14 cellular contexts compared by ENCODE assay signal in genomic region chr2:41741951-41742563, GRCh38.
DNase-seq lines count a peak whose midpoint lies in the region; ATAC-seq, FAIRE-seq and TF ChIP-seq lines count a peak whose summit lies in the region.
"Had no signal": no experiment of that assay in that cellular context is flagged by ENCODE, and none has a peak within 500 bp of the region (broad histone marks: within the 10 kb centered on the region; RNA-seq: fewer than 3 reads in every experiment).

No MANE protein-coding gene starts in this region.

- POLR2A ChIA-PET in HepG2 (lab: Yijun Ruan, JAX) = no interaction called here

- no peaks in the 10 kb centered on the region for H3K27me3 ChIP-seq in liver (ENCODE audit: control insufficient read depth in 4 of 4, insufficient read depth in 4 of 4, low read length in 3 of 4)
- no peaks in the 10 kb centered on the region for H3K27me3 ChIP-seq in HepG2 (ENCODE audit: control insufficient read depth in 1 of 2, insufficient read depth in 2 of 2, low read length in 2 of 2)

- no peak overlapping the region for H2AFZ ChIP-seq in HepG2 (ENCODE audit: low read length)

- no TSS peak for BruUV-seq in HepG2 (replicated peaks; lab: Mats Ljungman, UMichigan)

- no peak overlapping the region for H3K27ac Mint-ChIP-seq in activated naive CD4-positive, alpha-beta T cell treated with anti-CD3 and anti-CD28 coated beads for 36 hours

- H3K9ac ChIP-seq in liver (ENCODE audit: low read depth in 1 of 2, low read length in 2 of 2) = no peak overlapping the region
- H3K9ac ChIP-seq in HepG2 (ENCODE audit: insufficient read depth, low read depth, low read length) = no peak overlapping the region

- in situ Hi-C loops in HepG2 (cut with HindIII; ENCODE audit: extremely low pct_ligation_motif_present, low pct_unique_long_range_greater_than_20kb) = no loop called here

- H3K4me1 ChIP-seq in liver (ENCODE audit: control insufficient read depth in 4 of 4, insufficient read depth in 4 of 4, low read length in 3 of 4) (peaks cover 0 to 7% (median 0%) of the 10 kb centered on the region in 4 donors), HepG2 (ENCODE audit: insufficient read depth, low read length) (no peaks in the 10 kb centered on the region)

- no peaks in the 10 kb centered on the region for H4K20me1 ChIP-seq in HepG2 (ENCODE audit: insufficient read depth, low read length)

- CTCF ChIA-PET in HepG2 (lab: Yijun Ruan, JAX; ENCODE audit: low intra/inter-chr PET ratio, low total read pairs) = no interaction called here
- CTCF ChIA-PET in activated naive CD4-positive, alpha-beta T cell treated with anti-CD3 and anti-CD28 coated beads for 36 hours (lab: Charles Lee) = no interaction called here

- peaks cover 18% of the 10 kb centered on the region for H3K27me3 Mint-ChIP-seq in activated naive CD4-positive, alpha-beta T cell treated with anti-CD3 and anti-CD28 coated beads for 36 hours (ENCODE audit: low read depth)

- no peak overlapping the region for H3K4me3 Mint-ChIP-seq in activated naive CD4-positive, alpha-beta T cell treated with anti-CD3 and anti-CD28 coated beads for 36 hours

- FAIRE-seq in HepG2 (lab: Jason Lieb, UNC) = no peak
- FAIRE-seq: G401.6, small intestine had no signal

- H3K79me2 ChIP-seq in HepG2 (ENCODE audit: insufficient read depth, low read length) = no peaks in the 10 kb centered on the region

- no peak for TF ChIP-seq POLR2A in HepG2 (IDR thresholded peaks at IDR 0.05; ENCODE audit: insufficient read depth in 1 of 2, low read depth in 2 of 2, low read length in 2 of 2)

- intact Hi-C loops in HepG2 (cut with micrococcal nuclease; ENCODE audit: unreplicated experiment) = no loop called here
- intact Hi-C loops in activated naive CD4-positive, alpha-beta T cell treated with anti-CD3 and anti-CD28 coated beads for 36 hours (cut with micrococcal nuclease) = no loop called here

- ATAC-seq in HepG2 (no peak), HG02763 (IDR thresholded peaks at IDR 0.05; ENCODE audit: unreplicated experiment) (peak; percentile 99), HG03558 (IDR thresholded peaks at IDR 0.05; ENCODE audit: extremely low read depth, unreplicated experiment) (peak; percentile 100)
- ATAC-seq: mucosa of descending colon had no signal

- TF ChIP-seq EP300 in HepG2 (IDR thresholded peaks at IDR 0.05; ENCODE audit: low read depth in 2 of 2, low read length in 2 of 2) = no peak
- TF ChIP-seq EP300 in HepG2 (CRISPR knock-in tag; IDR thresholded peaks at IDR 0.05; ENCODE audit: borderline replicate concordance) = no peak

- 43% methylated on average over 1 of the region's 1 CpG for WGBS in liver
- WGBS in HepG2 (ENCODE audit: low lambda C conversion rate) = 70% methylated on average over 1 of the region's 1 CpG

- peaks cover 4% of the 10 kb centered on the region for H3K9me3 Mint-ChIP-seq in activated naive CD4-positive, alpha-beta T cell treated with anti-CD3 and anti-CD28 coated beads for 36 hours

- H3K36me3 Mint-ChIP-seq in activated naive CD4-positive, alpha-beta T cell treated with anti-CD3 and anti-CD28 coated beads for 36 hours (ENCODE audit: low read depth) = no peaks in the 10 kb centered on the region

- H3K9me3 ChIP-seq in liver (ENCODE audit: control insufficient read depth in 4 of 4, low read length in 3 of 4) (no peaks in the 10 kb centered on the region), HepG2 (ENCODE audit: low read length) (no peaks in the 10 kb centered on the region)
- H3K9me3 ChIP-seq: mucosa of descending colon had no signal

- TF ChIP-seq RAD21 in liver (IDR thresholded peaks at IDR 0.05) (no peak), HepG2 (CRISPR knock-in tag; IDR thresholded peaks at IDR 0.05) (no peak)

- no peak overlapping the region for H3K4me2 ChIP-seq in HepG2 (ENCODE audit: low read depth, low read length)

- no peak for DNase-seq in HepG2 (ENCODE audit: low spot score)
- no peak for DNase-seq in DMS114 treated with DMSO at 0.1 percent for 48 hours (lab: John Stamatoyannopoulos, UW; ENCODE audit: unreplicated experiment)
- DNase-seq in NCI-H2227 treated with DMSO at 0.1 percent for 48 hours (lab: John Stamatoyannopoulos, UW) = no peak
- no peak for DNase-seq in activated naive CD4-positive, alpha-beta T cell treated with anti-CD3 and anti-CD28 coated beads for 36 hours
- DNase-seq in T-helper 9 cell = no peak
- DNase-seq: anterior cingulate cortex, hypothalamus, mucosa of descending colon, NCI-H187 treated with DMSO at 0.1 percent for 48 hours, small intestine had no signal

- H3K4me1 Mint-ChIP-seq in activated naive CD4-positive, alpha-beta T cell treated with anti-CD3 and anti-CD28 coated beads for 36 hours (ENCODE audit: low read depth) = no peaks in the 10 kb centered on the region

- no peaks in the 10 kb centered on the region for H3K36me3 ChIP-seq in liver (ENCODE audit: control insufficient read depth in 4 of 4, insufficient read depth in 3 of 4, low read depth in 1 of 4, low read length in 3 of 4)
- no peaks in the 10 kb centered on the region for H3K36me3 ChIP-seq in HepG2 (replicated peaks in 1 of 2; ENCODE audit: control insufficient read depth in 1 of 2, insufficient read depth in 2 of 2, low read length in 2 of 2)

- H3K4me3 ChIP-seq in liver (ENCODE audit: low read depth in 1 of 3, low read length in 3 of 3) (no peak overlapping the region), HepG2 (replicated peaks in 1 of 3; ENCODE audit: insufficient read depth in 1 of 3, low read depth in 2 of 3, low read length in 3 of 3) (no peak overlapping the region)
- H3K4me3 ChIP-seq: mucosa of descending colon had no signal

- H3K27ac ChIP-seq in liver (ENCODE audit: low read depth in 1 of 2, low read length in 2 of 2) = no peak overlapping the region
- H3K27ac ChIP-seq in HepG2 (ENCODE audit: extremely low read length, insufficient read depth, low read length) = no peak overlapping the region

- TF ChIP-seq CTCF in liver (IDR thresholded peaks at IDR 0.05; ENCODE audit: low read depth, low read length, missing input control) (no peak), HepG2 (CRISPR knock-in tag; IDR thresholded peaks at IDR 0.05) (no peak)

TF ChIP-seq in liver, 16 proteins besides CTCF, POLR2A, EP300 and RAD21 (continues in another document):
- TF ChIP-seq EGR1 (IDR thresholded peaks at IDR 0.05; ENCODE audit: low read depth in 2 of 2) (no peak), REST (IDR thresholded peaks at IDR 0.05) (no peak), HNF4A (conservative IDR thresholded peaks at IDR 0.05) (peak; percentile 19 to 44), SP1 (IDR thresholded peaks at IDR 0.05) (no peak), JUND (IDR thresholded peaks at IDR 0.05) (no peak), FOXA2 (IDR thresholded peaks at IDR 0.05) (peak; percentile 15), NR2F2 (IDR thresholded peaks at IDR 0.05) (no peak)

TF ChIP-seq in HepG2, 621 proteins besides CTCF, POLR2A, EP300 and RAD21 (continues in another document):
- TF ChIP-seq CHD2 (IDR thresholded peaks at IDR 0.05; ENCODE audit: low read depth, low read length) (no peak), SRSF9 (IDR thresholded peaks at IDR 0.05; ENCODE audit: borderline replicate concordance, insufficient read depth, low read depth, low read length, poor library complexity, severe bottlenecking) (no peak), GATAD1 (CRISPR knock-in tag; IDR thresholded peaks at IDR 0.05) (no peak), CENPX (CRISPR knock-in tag; IDR thresholded peaks at IDR 0.05) (no peak), ZNF121 (CRISPR knock-in tag; IDR thresholded peaks at IDR 0.05) (no peak), ZFP41 (CRISPR knock-in tag; IDR thresholded peaks at IDR 0.05; ENCODE audit: borderline replicate concordance) (no peak), ZNF431 (CRISPR knock-in tag; IDR thresholded peaks at IDR 0.05; ENCODE audit: borderline replicate concordance, low read depth) (no peak)
